Comparison of ENCODE assay signal across 16 cellular contexts in genomic region chr5:172762214-172763119, GRCh38. TPM values are rescaled to one million over a fixed set of nuclear protein-coding genes. Genes with fewer than 3 reads are reported as not detected.
A peak's percentile ranks its signal among the peaks of the same experiment; 100 is the strongest.
DNase-seq lines count a peak whose midpoint lies in the region; ATAC-seq and TF ChIP-seq lines count a peak whose summit lies in the region.
"Had no signal": no experiment of that assay in that cellular context is flagged by ENCODE, and none has a peak within 500 bp of the region (broad histone marks: within the 10 kb centered on the region; RNA-seq: fewer than 3 reads in every experiment).

No MANE protein-coding gene starts in this region.

- H3K9me3 Mint-ChIP-seq in naive B cell = peaks cover 0 to 2% (median 0%) of the 10 kb centered on the region in 7 donors

- peaks cover 0 to 37% (median 20%) of the 10 kb centered on the region in 4 donors for H3K4me1 ChIP-seq in tibial nerve

- H3K9me3 ChIP-seq in T-helper 17 cell (ENCODE audit: control insufficient read depth, low read length, poor library complexity, severe bottlenecking) (no peaks in the 10 kb centered on the region), tibial nerve (peaks cover 0 to 12% (median 0%) of the 10 kb centered on the region in 4 donors)
- H3K9me3 ChIP-seq: BE2C had no signal

- H3K4me3 Mint-ChIP-seq in T-helper 17 cell (no peak overlapping the region), naive B cell (no peak overlapping the region)
- H3K4me3 Mint-ChIP-seq: CD8-positive, alpha-beta memory T cell had no signal

- peak; percentile 75 for DNase-seq in ELF-1 (ENCODE audit: low read depth, low spot score)
- no peak for DNase-seq in T-helper 17 cell
- DNase-seq in naive B cell = no peak
- peak; percentile 63 for DNase-seq in sciatic nerve (ENCODE audit: low spot score)
- DNase-seq in cortex of kidney (lab: John Stamatoyannopoulos, UW) = no peak
- DNase-seq in stimulated activated CD4-positive, alpha-beta T cell treated with anti-CD3 and anti-CD28 coated beads, Interleukin-12 subunit alpha, Interleukin-12 subunit beta, amount 100 ng/mL, for 4 hours = no peak
- no peak for DNase-seq in tibial nerve (ENCODE audit: low spot score in 2 of 2)
- DNase-seq: BE2C; CD8-positive, alpha-beta memory T cell; DMS79 treated with DMSO at 0.1 percent for 48 hours; GOT3; NCI-H1048; NCI-H1436 treated with DMSO at 0.1 percent for 48 hours; NCI-H2029 treated with DMSO at 0.1 percent for 48 hours; NCI-H2171 treated with DMSO at 0.1 percent for 48 hours had no signal

- WGBS in tibial nerve, 2 donors = 95% methylated on average over 30 to 37 of the region's 37 CpGs

- TF ChIP-seq CTCF in tibial nerve (IDR thresholded peaks at IDR 0.05) = no peak

- ATAC-seq in T-helper 17 cell (no peak), naive B cell (ENCODE audit: low read depth in 2 of 2) (no peak), sciatic nerve (no peak)

- no peak for TF ChIP-seq EP300 in tibial nerve (IDR thresholded peaks at IDR 0.05)

- H3K27me3 ChIP-seq in tibial nerve = no peaks in the 10 kb centered on the region
- H3K27me3 ChIP-seq: BE2C had no signal

- peaks cover 18% of the 10 kb centered on the region for H3K4me1 Mint-ChIP-seq in T-helper 17 cell
- peaks cover 36% of the 10 kb centered on the region in 3 donors for H3K4me1 Mint-ChIP-seq in naive B cell

- H3K27ac Mint-ChIP-seq in T-helper 17 cell (peak overlapping the region; percentile 100), naive B cell (peak overlapping the region in 5 of 6 donors; percentile 62 to 88 (median 71))

- peaks cover 0 to 2% (median 0%) of the 10 kb centered on the region in 3 donors for H3K36me3 ChIP-seq in tibial nerve
- H3K36me3 ChIP-seq: BE2C had no signal

- H3K4me3 ChIP-seq in tibial nerve = no peak overlapping the region

- no peaks in the 10 kb centered on the region for H3K27me3 Mint-ChIP-seq in T-helper 17 cell
- peaks cover 0 to 4% (median 0%) of the 10 kb centered on the region in 3 donors for H3K27me3 Mint-ChIP-seq in naive B cell

- H3K36me3 Mint-ChIP-seq in T-helper 17 cell (ENCODE audit: low read depth) (no peaks in the 10 kb centered on the region), naive B cell (peaks cover 0 to 2% of the 10 kb centered on the region in 2 donors)

- intact Hi-C loops in sciatic nerve (cut with DNase I) = loop anchor here (10.0 kb wide), 1 partner anchor 102 kb away; no protein-coding TSS in a partner anchor

- TF ChIP-seq POLR2A in tibial nerve (IDR thresholded peaks at IDR 0.05) = no peak

- H3K27ac ChIP-seq in tibial nerve = no peak overlapping the region
- H3K27ac ChIP-seq: KMS-11 had no signal

RNA-seq across cellular contexts. Expression of gene DUSP1, which starts 8.5 kb away (rescaled TPM):
- total RNA-seq in T-helper 17 cell (1,000 to 10,000 TPM; 1,522 to 2,429 TPM), sciatic nerve (296 TPM), tibial nerve (1,000 to 10,000 TPM; 1,787 to 2,412 (median 1,885) TPM)
- polyA plus RNA-seq in naive B cell (ENCODE audit: low read depth in 6 of 6) = 1,000 to 10,000 TPM; 1,129 to 3,568 (median 2,122) TPM

Comparison
In these comparisons a context has a peak if more than half of its experiments do, and no peak if none do; other contexts are left out.
1. DNase-seq: peak in ELF-1 (single experiment) and sciatic nerve (single experiment); none in T-helper 17 cell (0 of 3), naive B cell (single experiment), cortex of kidney (single experiment), stimulated activated CD4-positive, alpha-beta T cell treated with anti-CD3 and anti-CD28 coated beads, Interleukin-12 subunit alpha, Interleukin-12 subunit beta, amount 100 ng/mL, for 4 hours (single experiment) and tibial nerve (0 of 2).